1 cellular context compared by ENCODE assay signal in the genomic region with DNA sequence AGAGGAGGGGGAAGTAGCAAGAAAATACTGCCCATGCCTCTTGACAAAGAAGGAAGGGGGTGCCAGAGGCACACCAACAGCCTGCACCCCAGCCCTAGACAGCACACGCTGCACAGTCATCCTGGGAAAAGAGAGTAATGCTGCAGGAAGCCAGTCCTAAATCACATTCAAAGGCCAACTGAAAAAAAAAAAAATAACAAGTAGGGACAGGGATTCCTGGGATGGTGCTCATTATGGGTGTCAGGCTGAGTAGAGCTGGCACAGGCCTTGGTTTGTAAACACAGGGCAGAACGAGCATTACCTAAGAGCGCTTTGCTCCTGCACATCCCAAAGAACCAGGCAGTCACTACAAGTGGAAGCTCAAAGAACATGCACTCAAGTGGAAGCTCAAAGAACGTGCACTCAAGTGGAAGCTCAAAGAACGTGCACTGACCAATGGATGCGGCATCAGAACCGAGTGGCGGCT.
A peak's percentile ranks its signal among the peaks of the same experiment; 100 is the strongest.
TF ChIP-seq lines count a peak whose summit lies in the region.

No MANE protein-coding gene starts in this region.

TF ChIP-seq in IMR-90, 13 proteins besides CTCF, POLR2A, EP300 and RAD21 (continued from another document):
- TF ChIP-seq, protein P1, sequence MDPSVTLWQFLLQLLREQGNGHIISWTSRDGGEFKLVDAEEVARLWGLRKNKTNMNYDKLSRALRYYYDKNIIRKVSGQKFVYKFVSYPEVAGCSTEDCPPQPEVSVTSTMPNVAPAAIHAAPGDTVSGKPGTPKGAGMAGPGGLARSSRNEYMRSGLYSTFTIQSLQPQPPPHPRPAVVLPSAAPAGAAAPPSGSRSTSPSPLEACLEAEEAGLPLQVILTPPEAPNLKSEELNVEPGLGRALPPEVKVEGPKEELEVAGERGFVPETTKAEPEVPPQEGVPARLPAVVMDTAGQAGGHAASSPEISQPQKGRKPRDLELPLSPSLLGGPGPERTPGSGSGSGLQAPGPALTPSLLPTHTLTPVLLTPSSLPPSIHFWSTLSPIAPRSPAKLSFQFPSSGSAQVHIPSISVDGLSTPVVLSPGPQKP (IDR thresholded peaks at IDR 0.05; ENCODE audit: borderline replicate concordance, low read depth, low read length), result no peak
- TF ChIP-seq NFE2L2 (IDR thresholded peaks at IDR 0.05; ENCODE audit: low read depth, low read length), result peak; percentile 43; the same call in 1 of the 2 replicates
- TF ChIP-seq MAZ (IDR thresholded peaks at IDR 0.05; ENCODE audit: borderline replicate concordance, low read depth, low read length), result no peak
- no peak for TF ChIP-seq MAFK (IDR thresholded peaks at IDR 0.05; ENCODE audit: low read depth, low read length)
- no peak for TF ChIP-seq MXI1 (IDR thresholded peaks at IDR 0.05; ENCODE audit: borderline replicate concordance, low read depth, low read length)
- TF ChIP-seq CHD1 (IDR thresholded peaks at IDR 0.05; ENCODE audit: low read depth, low read length), result no peak
